15 cellular contexts compared by ENCODE assay signal in the genomic region with DNA sequence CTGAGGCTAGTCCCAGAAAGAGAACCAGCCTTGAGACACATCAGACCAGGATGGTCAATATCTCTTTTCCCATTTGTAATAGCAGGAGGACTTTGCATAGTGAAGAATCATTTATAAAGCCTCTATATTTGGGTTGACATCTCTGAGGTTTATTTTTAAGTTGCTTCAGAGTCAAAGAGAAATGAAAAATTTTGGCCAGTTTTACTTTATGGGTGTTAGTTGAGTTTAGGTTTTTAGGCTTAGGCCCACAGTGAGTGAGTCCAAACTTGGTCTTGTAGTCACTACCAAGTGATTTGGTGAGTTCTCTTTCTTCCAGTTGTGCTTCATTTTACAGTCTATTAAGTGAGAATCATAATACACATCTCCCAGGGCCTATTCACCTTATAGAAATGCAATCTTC. TPM values are rescaled to one million over a fixed set of nuclear protein-coding genes. Genes with fewer than 3 reads are reported as not detected.
DNase-seq lines count a peak whose midpoint lies in the region; ATAC-seq and TF ChIP-seq lines count a peak whose summit lies in the region.
"Had no signal": no experiment of that assay in that cellular context is flagged by ENCODE, and none has a peak within 500 bp of the region (broad histone marks: within the 10 kb centered on the region; RNA-seq: fewer than 3 reads in every experiment).

No MANE protein-coding gene starts in this region.

- POLR2A ChIA-PET in activated B cell treated with CpG ODN at 0.5 μM for 24 hours (lab: Charles Lee), result interaction anchor here (0.7 kb wide), 1 partner anchor 17 kb away, joined by 3 read pairs; no protein-coding TSS in a partner anchor
- POLR2A ChIA-PET in CD8-positive, alpha-beta T cell (lab: Charles Lee), result no interaction called here
- POLR2A ChIA-PET in activated CD4-positive, alpha-beta memory T cell treated with anti-CD3 and anti-CD28 coated beads, Interleukin-2, amount 10 ng/mL, durations not matched to agents 7 days and 5 days (lab: Charles Lee), result no interaction called here

- no peak for TF ChIP-seq CTCF in GM13977 (IDR thresholded peaks at IDR 0.05; ENCODE audit: extremely low read depth, insufficient read depth, missing control alignments)
- TF ChIP-seq CTCF in activated B cell treated with CpG ODN at 0.5 μM for 24 hours (IDR thresholded peaks at IDR 0.05), result no peak
- TF ChIP-seq CTCF in CD8-positive, alpha-beta T cell (IDR thresholded peaks at IDR 0.05), result no peak

- CTCF ChIA-PET in activated B cell treated with CpG ODN at 0.5 μM for 24 hours (lab: Charles Lee), result no interaction called here
- CTCF ChIA-PET in CD8-positive, alpha-beta T cell (lab: Charles Lee), result no interaction called here
- CTCF ChIA-PET in activated CD4-positive, alpha-beta memory T cell treated with anti-CD3 and anti-CD28 coated beads, Interleukin-2, amount 10 ng/mL, durations not matched to agents 7 days and 5 days (lab: Charles Lee), result no interaction called here

- H3K27me3 ChIP-seq in muscle layer of colon (ENCODE audit: control insufficient read depth in 1 of 2, insufficient read depth in 2 of 2, low read length in 2 of 2), result no peaks in the 10 kb centered on the region
- peaks cover 6% of the 10 kb centered on the region for H3K27me3 ChIP-seq in CD8-positive, alpha-beta T cell (ENCODE audit: insufficient read depth, low read length)

- H3K9ac ChIP-seq in muscle layer of colon (ENCODE audit: low read length), result peak overlapping the region; percentile 87

- no peaks in the 10 kb centered on the region for H3K9me3 ChIP-seq in muscle layer of colon (ENCODE audit: low read length)
- no peaks in the 10 kb centered on the region for H3K9me3 ChIP-seq in CD8-positive, alpha-beta T cell (ENCODE audit: low read length)
- H3K9me3 ChIP-seq: neutrophil had no signal

- H3K4me1 ChIP-seq in muscle layer of colon (ENCODE audit: insufficient read depth, low read length), result peaks cover 28% of the 10 kb centered on the region
- peaks cover 6% of the 10 kb centered on the region for H3K4me1 ChIP-seq in CD8-positive, alpha-beta T cell (ENCODE audit: insufficient read depth, low read length)

- no peaks in the 10 kb centered on the region for H3K27me3 Mint-ChIP-seq in activated B cell treated with CpG ODN at 0.5 μM for 24 hours
- peaks cover 49% of the 10 kb centered on the region for H3K27me3 Mint-ChIP-seq in CD8-positive, alpha-beta T cell (ENCODE audit: low read depth)
- H3K27me3 Mint-ChIP-seq in activated CD4-positive, alpha-beta memory T cell treated with anti-CD3 and anti-CD28 coated beads, Interleukin-2, amount 10 ng/mL, durations not matched to agents 7 days and 5 days, result peaks cover 55% of the 10 kb centered on the region

- peak overlapping the region; percentile 99 for H3K27ac Mint-ChIP-seq in activated B cell treated with CpG ODN at 0.5 μM for 24 hours
- H3K27ac Mint-ChIP-seq in CD8-positive, alpha-beta T cell, result no peak overlapping the region
- no peak overlapping the region for H3K27ac Mint-ChIP-seq in activated CD4-positive, alpha-beta memory T cell treated with anti-CD3 and anti-CD28 coated beads, Interleukin-2, amount 10 ng/mL, durations not matched to agents 7 days and 5 days

- H3K27ac ChIP-seq in muscle layer of colon (ENCODE audit: low read depth, low read length) (peak overlapping the region; percentile 81), temporal lobe (ENCODE audit: low read depth, low read length) (peak overlapping the region; percentile 61)
- H3K27ac ChIP-seq in CD8-positive, alpha-beta T cell (ENCODE audit: low read depth, low read length), result no peak overlapping the region
- H3K27ac ChIP-seq: neutrophil, SK-N-MC had no signal

- H3K4me3 ChIP-seq in muscle layer of colon (ENCODE audit: low read depth in 1 of 2, low read length in 2 of 2), result peak overlapping the region in 1 of 2 donors; percentile 85
- no peak overlapping the region for H3K4me3 ChIP-seq in CD8-positive, alpha-beta T cell (ENCODE audit: low read depth, low read length)
- H3K4me3 ChIP-seq: SK-N-MC had no signal

- H3K36me3 Mint-ChIP-seq in activated B cell treated with CpG ODN at 0.5 μM for 24 hours (ENCODE audit: low read depth), result peaks cover 17% of the 10 kb centered on the region
- peaks cover 2% of the 10 kb centered on the region for H3K36me3 Mint-ChIP-seq in CD8-positive, alpha-beta T cell
- H3K36me3 Mint-ChIP-seq in activated CD4-positive, alpha-beta memory T cell treated with anti-CD3 and anti-CD28 coated beads, Interleukin-2, amount 10 ng/mL, durations not matched to agents 7 days and 5 days (ENCODE audit: low read depth), result no peaks in the 10 kb centered on the region
- H3K36me3 Mint-ChIP-seq: CD4-positive, CD25-positive, alpha-beta regulatory T cell had no signal

- intact Hi-C loops in activated B cell treated with CpG ODN at 0.5 μM for 24 hours (cut with micrococcal nuclease), result loop anchor here (5.0 to 10.0 kb wide), 5 partner anchors 384 to 1584 kb away; partner anchors contain the start of genes CETN3, MBLAC2 and POLR3G
- intact Hi-C loops in CD8-positive, alpha-beta T cell (cut with DNase I, micrococcal nuclease), result no loop called here

- no peak for ATAC-seq in activated B cell treated with CpG ODN at 0.5 μM for 24 hours (ENCODE audit: low read depth)
- ATAC-seq in CD8-positive, alpha-beta T cell, result no peak

- H3K36me3 ChIP-seq in muscle layer of colon (ENCODE audit: insufficient read depth, low read length), result no peaks in the 10 kb centered on the region
- H3K36me3 ChIP-seq in CD8-positive, alpha-beta T cell (ENCODE audit: insufficient read depth, low read length), result no peaks in the 10 kb centered on the region
- H3K36me3 ChIP-seq: neutrophil had no signal

- DNase-seq in GM13977 (ENCODE audit: low spot score) (peak; percentile 35), activated B cell treated with CpG ODN at 0.5 μM for 24 hours (no peak), T-helper 9 cell (no peak)
- no peak for DNase-seq in CD8-positive, alpha-beta T cell
- DNase-seq in activated CD4-positive, alpha-beta memory T cell treated with anti-CD3 and anti-CD28 coated beads, Interleukin-2, amount 10 ng/mL, durations not matched to agents 7 days and 5 days, result no peak
- DNase-seq: CD4-positive, CD25-positive, alpha-beta regulatory T cell; effector CD4-positive, alpha-beta T cell; IMR-90; NCI-H1694 treated with DMSO at 0.1 percent for 48 hours; NCI-H82; stimulated activated CD4-positive, alpha-beta T cell treated with anti-CD3 and anti-CD28 coated beads, Interleukin-1b, Interleukin-23, amount 100 ng/mL, for 48 hours had no signal

- in situ Hi-C loops in GM13977 (cut with MboI; ENCODE audit: low pct_unique_long_range_greater_than_20kb, low sequenced_read_pairs, unreplicated experiment), result loop anchor here (10.0 to 25.0 kb wide), 2 partner anchors 399 to 547 kb away; no protein-coding TSS in a partner anchor

- peaks cover 63% of the 10 kb centered on the region for H3K4me1 Mint-ChIP-seq in activated B cell treated with CpG ODN at 0.5 μM for 24 hours
- H3K4me1 Mint-ChIP-seq in CD8-positive, alpha-beta T cell (ENCODE audit: low read depth), result peaks cover 11% of the 10 kb centered on the region
- H3K4me1 Mint-ChIP-seq in activated CD4-positive, alpha-beta memory T cell treated with anti-CD3 and anti-CD28 coated beads, Interleukin-2, amount 10 ng/mL, durations not matched to agents 7 days and 5 days, result peaks cover 11% of the 10 kb centered on the region

- H3K4me3 Mint-ChIP-seq in activated B cell treated with CpG ODN at 0.5 μM for 24 hours, result peak overlapping the region; percentile 98
- H3K4me3 Mint-ChIP-seq in CD8-positive, alpha-beta T cell, result no peak overlapping the region
- H3K4me3 Mint-ChIP-seq in activated CD4-positive, alpha-beta memory T cell treated with anti-CD3 and anti-CD28 coated beads, Interleukin-2, amount 10 ng/mL, durations not matched to agents 7 days and 5 days, result no peak overlapping the region
- H3K4me3 Mint-ChIP-seq: CD4-positive, CD25-positive, alpha-beta regulatory T cell had no signal

- H3K9me3 Mint-ChIP-seq in activated B cell treated with CpG ODN at 0.5 μM for 24 hours, result no peaks in the 10 kb centered on the region
- no peaks in the 10 kb centered on the region for H3K9me3 Mint-ChIP-seq in CD8-positive, alpha-beta T cell
- no peaks in the 10 kb centered on the region for H3K9me3 Mint-ChIP-seq in activated CD4-positive, alpha-beta memory T cell treated with anti-CD3 and anti-CD28 coated beads, Interleukin-2, amount 10 ng/mL, durations not matched to agents 7 days and 5 days

RNA-seq across cellular contexts. Expression of gene MEF2C, which starts 5.3 kb away (rescaled TPM):
- total RNA-seq in activated B cell treated with CpG ODN at 0.5 μM for 24 hours (348 and 359 TPM in 2 replicates), temporal lobe (951 TPM)
- 1 to 10 TPM; 1.6 TPM for total RNA-seq in CD8-positive, alpha-beta T cell
- total RNA-seq in activated CD4-positive, alpha-beta memory T cell treated with anti-CD3 and anti-CD28 coated beads, Interleukin-2, amount 10 ng/mL, durations not matched to agents 7 days and 5 days, result under 1 TPM in 1 of 2 experiments, not detected in 1; 0.03 TPM

Comparison
In these comparisons a context has a peak if more than half of its experiments do, and no peak if none do; other contexts are left out.
1. RNA of gene MEF2C, which starts 5.3 kb away (total RNA-seq): 951 TPM in temporal lobe (single experiment) and 348 to 359 TPM in activated B cell treated with CpG ODN at 0.5 μM for 24 hours; 1.6 TPM in CD8-positive, alpha-beta T cell and 0.03 TPM in activated CD4-positive, alpha-beta memory T cell treated with anti-CD3 and anti-CD28 coated beads, Interleukin-2, amount 10 ng/mL, durations not matched to agents 7 days and 5 days; every median in the first group is over 100 times any median in the second.